ENCODE assay signal across 21 cellular contexts in genomic region chr17:56184650-56185049, GRCh38. TPM values are rescaled to one million over a fixed set of nuclear protein-coding genes. Genes with fewer than 3 reads are reported as not detected.
"Had no signal": no experiment of that assay in that cellular context is flagged by ENCODE, and none has a peak within 500 bp of the region (broad histone marks: within the 10 kb centered on the region; RNA-seq: fewer than 3 reads in every experiment).

No MANE protein-coding gene starts in this region.

- H3K9me3 Mint-ChIP-seq: activated CD4-positive, alpha-beta memory T cell treated with anti-CD3 and anti-CD28 coated beads for 36 hours; activated naive CD4-positive, alpha-beta T cell treated with anti-CD3 and anti-CD28 coated beads, Interleukin-2, amount 10 ng/mL, durations not matched to agents 7 days and 5 days; activated T-helper 2 cell treated with anti-CD3 and anti-CD28 coated beads, Interferon-gamma antibody, Interleukin-2, Interleukin-4, amounts not matched to agents 10 μg/mL and 5 μg/mL and 100 μg/mL, durations not matched to agents 14 hours and 24 hours and 36 hours; stimulated activated memory B cell treated with anti-CD40 and anti-IgM and Interleukin-4, amounts not matched to agents 10 μg/mL and 1 μg/mL and 100 μg/mL, for 72 hours had no signal

- H3K27ac Mint-ChIP-seq: activated CD4-positive, alpha-beta memory T cell treated with anti-CD3 and anti-CD28 coated beads for 36 hours; activated CD4-positive, alpha-beta T cell treated with anti-CD3 and anti-CD28 coated beads for 36 hours; activated CD8-positive, alpha-beta memory T cell treated with anti-CD3 and anti-CD28 coated beads, Interleukin-2, amount 10 ng/mL, durations not matched to agents 7 days and 5 days; activated naive CD4-positive, alpha-beta T cell treated with anti-CD3 and anti-CD28 coated beads, Interleukin-2, amount 10 ng/mL, durations not matched to agents 7 days and 5 days; activated T-helper 2 cell treated with anti-CD3 and anti-CD28 coated beads, Interferon-gamma antibody, Interleukin-2, Interleukin-4, amounts not matched to agents 10 μg/mL and 5 μg/mL and 100 μg/mL, durations not matched to agents 14 hours and 24 hours and 36 hours; immature natural killer cell; naive B cell; stimulated activated memory B cell treated with anti-CD40 and anti-IgM and Interleukin-4, amounts not matched to agents 10 μg/mL and 1 μg/mL and 100 μg/mL, for 72 hours; T-helper 17 cell had no signal

- H3K27me3 ChIP-seq: foreskin keratinocyte, neutrophil, thyroid gland had no signal

- H3K4me3 Mint-ChIP-seq: activated CD4-positive, alpha-beta memory T cell treated with anti-CD3 and anti-CD28 coated beads for 36 hours; activated CD4-positive, alpha-beta T cell treated with anti-CD3 and anti-CD28 coated beads for 36 hours; activated CD8-positive, alpha-beta memory T cell treated with anti-CD3 and anti-CD28 coated beads, Interleukin-2, amount 10 ng/mL, durations not matched to agents 7 days and 5 days; activated naive CD4-positive, alpha-beta T cell treated with anti-CD3 and anti-CD28 coated beads, Interleukin-2, amount 10 ng/mL, durations not matched to agents 7 days and 5 days; immature natural killer cell; naive B cell; stimulated activated memory B cell treated with anti-CD40 and anti-IgM and Interleukin-4, amounts not matched to agents 10 μg/mL and 1 μg/mL and 100 μg/mL, for 72 hours; T-helper 17 cell had no signal

- H3K4me3 ChIP-seq: lung, thyroid gland had no signal

- H3K4me1 ChIP-seq: foreskin keratinocyte had no signal

- H3K36me3 ChIP-seq: neutrophil, thyroid gland had no signal

- H3K36me3 Mint-ChIP-seq: activated CD4-positive, alpha-beta memory T cell treated with anti-CD3 and anti-CD28 coated beads for 36 hours; activated CD8-positive, alpha-beta memory T cell treated with anti-CD3 and anti-CD28 coated beads, Interleukin-2, amount 10 ng/mL, durations not matched to agents 7 days and 5 days; activated naive CD4-positive, alpha-beta T cell treated with anti-CD3 and anti-CD28 coated beads, Interleukin-2, amount 10 ng/mL, durations not matched to agents 7 days and 5 days; immature natural killer cell; naive B cell; stimulated activated memory B cell treated with anti-CD40 and anti-IgM and Interleukin-4, amounts not matched to agents 10 μg/mL and 1 μg/mL and 100 μg/mL, for 72 hours had no signal

- H3K9me3 ChIP-seq: neutrophil, thyroid gland had no signal

- DNase-seq: activated CD4-positive, alpha-beta memory T cell treated with anti-CD3 and anti-CD28 coated beads for 36 hours; activated CD4-positive, alpha-beta T cell treated with anti-CD3 and anti-CD28 coated beads for 36 hours; activated CD8-positive, alpha-beta memory T cell treated with anti-CD3 and anti-CD28 coated beads, Interleukin-2, amount 10 ng/mL, durations not matched to agents 7 days and 5 days; activated naive CD4-positive, alpha-beta T cell treated with anti-CD3 and anti-CD28 coated beads, Interleukin-2, amount 10 ng/mL, durations not matched to agents 7 days and 5 days; activated T-cell treated with anti-CD3 and anti-CD28 coated beads, Interleukin-2, amount 50 U/mL, for 1 hour; foreskin keratinocyte; immature natural killer cell; left colon; midbrain; naive B cell; stimulated activated CD4-positive, alpha-beta T cell treated with anti-CD3 and anti-CD28 coated beads, Interleukin-2, amount 100 ng/mL, for 48 hours; T-helper 17 cell; thyroid gland had no signal

- H3K27me3 Mint-ChIP-seq: activated CD8-positive, alpha-beta memory T cell treated with anti-CD3 and anti-CD28 coated beads, Interleukin-2, amount 10 ng/mL, durations not matched to agents 7 days and 5 days; activated naive CD4-positive, alpha-beta T cell treated with anti-CD3 and anti-CD28 coated beads, Interleukin-2, amount 10 ng/mL, durations not matched to agents 7 days and 5 days; naive B cell; stimulated activated memory B cell treated with anti-CD40 and anti-IgM and Interleukin-4, amounts not matched to agents 10 μg/mL and 1 μg/mL and 100 μg/mL, for 72 hours had no signal

- H3K4me1 Mint-ChIP-seq: activated CD4-positive, alpha-beta T cell treated with anti-CD3 and anti-CD28 coated beads for 36 hours; activated CD8-positive, alpha-beta memory T cell treated with anti-CD3 and anti-CD28 coated beads, Interleukin-2, amount 10 ng/mL, durations not matched to agents 7 days and 5 days; activated naive CD4-positive, alpha-beta T cell treated with anti-CD3 and anti-CD28 coated beads, Interleukin-2, amount 10 ng/mL, durations not matched to agents 7 days and 5 days; immature natural killer cell; naive B cell; stimulated activated memory B cell treated with anti-CD40 and anti-IgM and Interleukin-4, amounts not matched to agents 10 μg/mL and 1 μg/mL and 100 μg/mL, for 72 hours; T-helper 17 cell had no signal

- ATAC-seq: activated CD4-positive, alpha-beta T cell treated with anti-CD3 and anti-CD28 coated beads for 36 hours; activated CD8-positive, alpha-beta memory T cell treated with anti-CD3 and anti-CD28 coated beads, Interleukin-2, amount 10 ng/mL, durations not matched to agents 7 days and 5 days; foreskin keratinocyte; left colon; stimulated activated memory B cell treated with anti-CD40 and anti-IgM and Interleukin-4, amounts not matched to agents 10 μg/mL and 1 μg/mL and 100 μg/mL, for 72 hours; T-helper 17 cell had no signal

RNA-seq across cellular contexts. Expression of gene ANKFN1, which starts 31.4 kb away (rescaled TPM):
- total RNA-seq: activated CD4-positive, alpha-beta memory T cell treated with anti-CD3 and anti-CD28 coated beads for 36 hours; activated CD4-positive, alpha-beta T cell treated with anti-CD3 and anti-CD28 coated beads for 36 hours; activated CD8-positive, alpha-beta memory T cell treated with anti-CD3 and anti-CD28 coated beads, Interleukin-2, amount 10 ng/mL, durations not matched to agents 7 days and 5 days; activated T-helper 2 cell treated with anti-CD3 and anti-CD28 coated beads, Interferon-gamma antibody, Interleukin-2, Interleukin-4, amounts not matched to agents 10 μg/mL and 5 μg/mL and 100 μg/mL, durations not matched to agents 14 hours and 24 hours and 36 hours; astrocyte; chondrocyte; dermis microvascular lymphatic vessel endothelial cell; foreskin keratinocyte; renal cortical epithelial cell; T-helper 17 cell had no signal
